1 cellular context compared by ENCODE assay signal in the genomic region with DNA sequence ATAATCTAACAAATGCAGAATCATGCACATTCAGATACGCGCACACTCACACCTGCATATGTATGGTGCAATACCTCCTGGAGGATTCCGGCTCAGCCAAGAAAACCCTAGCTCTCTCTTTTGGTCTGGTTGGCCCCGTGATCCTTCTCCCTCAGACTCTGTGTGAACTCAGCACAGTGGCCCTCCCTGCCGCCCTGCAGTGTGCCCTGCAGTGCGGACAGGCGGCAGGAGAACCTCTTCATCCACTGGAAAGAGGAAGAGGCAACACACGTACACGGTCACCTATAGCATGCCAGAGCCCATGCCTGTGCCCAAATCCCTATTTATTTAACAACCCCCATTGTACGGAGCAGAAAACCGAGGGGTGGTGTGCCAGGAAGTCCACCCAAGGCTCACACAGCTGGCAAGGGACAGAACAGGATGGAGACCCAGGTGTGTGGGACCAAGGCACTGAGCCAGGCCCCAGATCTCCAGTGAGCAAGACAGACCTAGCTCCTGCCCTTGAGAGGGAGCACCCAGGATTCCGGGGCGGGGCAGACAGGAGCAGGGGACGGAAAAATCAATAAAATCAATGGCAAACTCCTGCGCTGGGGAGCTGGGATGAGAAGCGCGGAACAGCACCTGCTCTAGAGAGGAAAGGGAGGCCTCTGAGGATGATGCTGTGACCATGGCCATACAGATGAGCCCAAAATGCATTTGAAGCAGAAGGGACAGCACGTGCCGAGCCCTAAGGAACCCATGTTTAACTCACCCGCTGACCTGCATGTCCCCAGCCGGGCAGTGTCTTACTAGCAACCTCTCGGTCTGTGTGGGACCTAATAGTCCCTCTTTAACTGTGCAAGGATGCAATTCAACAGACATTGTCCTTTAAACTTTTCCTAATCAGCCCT.
TF ChIP-seq lines count a peak whose summit lies in the region.

No MANE protein-coding gene starts in this region.

TF ChIP-seq in HepG2, 621 proteins besides CTCF, POLR2A, EP300 and RAD21 (continued from another document and continues in another):
- peak; percentile 55; the same call in 1 of the 2 replicates for TF ChIP-seq FOXP4 (CRISPR knock-in tag; IDR thresholded peaks at IDR 0.05)
- TF ChIP-seq YEATS4 (CRISPR knock-in tag; IDR thresholded peaks at IDR 0.05; ENCODE audit: borderline replicate concordance) = peak; percentile 69; the same call in 1 of the 2 replicates
- TF ChIP-seq, protein P1, sequence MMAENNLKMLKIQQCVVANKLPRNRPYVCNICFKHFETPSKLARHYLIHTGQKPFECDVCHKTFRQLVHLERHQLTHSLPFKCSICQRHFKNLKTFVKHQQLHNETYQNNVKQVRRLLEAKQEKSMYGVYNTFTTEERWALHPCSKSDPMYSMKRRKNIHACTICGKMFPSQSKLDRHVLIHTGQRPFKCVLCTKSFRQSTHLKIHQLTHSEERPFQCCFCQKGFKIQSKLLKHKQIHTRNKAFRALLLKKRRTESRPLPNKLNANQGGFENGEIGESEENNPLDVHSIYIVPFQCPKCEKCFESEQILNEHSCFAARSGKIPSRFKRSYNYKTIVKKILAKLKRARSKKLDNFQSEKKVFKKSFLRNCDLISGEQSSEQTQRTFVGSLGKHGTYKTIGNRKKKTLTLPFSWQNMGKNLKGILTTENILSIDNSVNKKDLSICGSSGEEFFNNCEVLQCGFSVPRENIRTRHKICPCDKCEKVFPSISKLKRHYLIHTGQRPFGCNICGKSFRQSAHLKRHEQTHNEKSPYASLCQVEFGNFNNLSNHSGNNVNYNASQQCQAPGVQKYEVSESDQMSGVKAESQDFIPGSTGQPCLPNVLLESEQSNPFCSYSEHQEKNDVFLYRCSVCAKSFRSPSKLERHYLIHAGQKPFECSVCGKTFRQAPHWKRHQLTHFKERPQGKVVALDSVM (CRISPR knock-in tag; IDR thresholded peaks at IDR 0.05) = peak; percentile 25; the same call in 1 of the 2 replicates
- peak; percentile 89 for TF ChIP-seq ZNF33B (CRISPR knock-in tag; IDR thresholded peaks at IDR 0.05)
- TF ChIP-seq SMAD1 (CRISPR knock-in tag; IDR thresholded peaks at IDR 0.05; ENCODE audit: borderline replicate concordance, low read depth) = peak; percentile 71; the same call in 1 of the 2 replicates
- TF ChIP-seq ZMYM2 (CRISPR knock-in tag; IDR thresholded peaks at IDR 0.05) = 0 out of 2 replicates have a peak, but pooled peaks have one; percentile 56
- no peak for TF ChIP-seq MAF1 (CRISPR knock-in tag; IDR thresholded peaks at IDR 0.05; ENCODE audit: borderline replicate concordance)
- TF ChIP-seq, protein P2, sequence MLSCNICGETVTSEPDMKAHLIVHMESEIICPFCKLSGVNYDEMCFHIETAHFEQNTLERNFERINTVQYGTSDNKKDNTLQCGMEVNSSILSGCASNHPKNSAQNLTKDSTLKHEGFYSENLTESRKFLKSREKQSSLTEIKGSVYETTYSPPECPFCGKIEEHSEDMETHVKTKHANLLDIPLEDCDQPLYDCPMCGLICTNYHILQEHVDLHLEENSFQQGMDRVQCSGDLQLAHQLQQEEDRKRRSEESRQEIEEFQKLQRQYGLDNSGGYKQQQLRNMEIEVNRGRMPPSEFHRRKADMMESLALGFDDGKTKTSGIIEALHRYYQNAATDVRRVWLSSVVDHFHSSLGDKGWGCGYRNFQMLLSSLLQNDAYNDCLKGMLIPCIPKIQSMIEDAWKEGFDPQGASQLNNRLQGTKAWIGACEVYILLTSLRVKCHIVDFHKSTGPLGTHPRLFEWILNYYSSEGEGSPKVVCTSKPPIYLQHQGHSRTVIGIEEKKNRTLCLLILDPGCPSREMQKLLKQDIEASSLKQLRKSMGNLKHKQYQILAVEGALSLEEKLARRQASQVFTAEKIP (CRISPR knock-in tag; IDR thresholded peaks at IDR 0.05; ENCODE audit: borderline replicate concordance) = no peak
- TF ChIP-seq ZNF709 (CRISPR knock-in tag; IDR thresholded peaks at IDR 0.05) = peak; percentile 60; the same call in 1 of the 2 replicates
- no peak for TF ChIP-seq ETV6 (CRISPR knock-in tag; conservative IDR thresholded peaks at IDR 0.05)
- TF ChIP-seq ZBTB42 (CRISPR knock-in tag; IDR thresholded peaks at IDR 0.05) = 0 out of 2 replicates have a peak, but pooled peaks have one; percentile 12
- TF ChIP-seq, protein P3, sequence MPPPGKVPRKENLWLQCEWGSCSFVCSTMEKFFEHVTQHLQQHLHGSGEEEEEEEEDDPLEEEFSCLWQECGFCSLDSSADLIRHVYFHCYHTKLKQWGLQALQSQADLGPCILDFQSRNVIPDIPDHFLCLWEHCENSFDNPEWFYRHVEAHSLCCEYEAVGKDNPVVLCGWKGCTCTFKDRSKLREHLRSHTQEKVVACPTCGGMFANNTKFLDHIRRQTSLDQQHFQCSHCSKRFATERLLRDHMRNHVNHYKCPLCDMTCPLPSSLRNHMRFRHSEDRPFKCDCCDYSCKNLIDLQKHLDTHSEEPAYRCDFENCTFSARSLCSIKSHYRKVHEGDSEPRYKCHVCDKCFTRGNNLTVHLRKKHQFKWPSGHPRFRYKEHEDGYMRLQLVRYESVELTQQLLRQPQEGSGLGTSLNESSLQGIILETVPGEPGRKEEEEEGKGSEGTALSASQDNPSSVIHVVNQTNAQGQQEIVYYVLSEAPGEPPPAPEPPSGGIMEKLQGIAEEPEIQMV (CRISPR knock-in tag; IDR thresholded peaks at IDR 0.05; ENCODE audit: low read depth) = peak; percentile 69
- TF ChIP-seq, protein P4, sequence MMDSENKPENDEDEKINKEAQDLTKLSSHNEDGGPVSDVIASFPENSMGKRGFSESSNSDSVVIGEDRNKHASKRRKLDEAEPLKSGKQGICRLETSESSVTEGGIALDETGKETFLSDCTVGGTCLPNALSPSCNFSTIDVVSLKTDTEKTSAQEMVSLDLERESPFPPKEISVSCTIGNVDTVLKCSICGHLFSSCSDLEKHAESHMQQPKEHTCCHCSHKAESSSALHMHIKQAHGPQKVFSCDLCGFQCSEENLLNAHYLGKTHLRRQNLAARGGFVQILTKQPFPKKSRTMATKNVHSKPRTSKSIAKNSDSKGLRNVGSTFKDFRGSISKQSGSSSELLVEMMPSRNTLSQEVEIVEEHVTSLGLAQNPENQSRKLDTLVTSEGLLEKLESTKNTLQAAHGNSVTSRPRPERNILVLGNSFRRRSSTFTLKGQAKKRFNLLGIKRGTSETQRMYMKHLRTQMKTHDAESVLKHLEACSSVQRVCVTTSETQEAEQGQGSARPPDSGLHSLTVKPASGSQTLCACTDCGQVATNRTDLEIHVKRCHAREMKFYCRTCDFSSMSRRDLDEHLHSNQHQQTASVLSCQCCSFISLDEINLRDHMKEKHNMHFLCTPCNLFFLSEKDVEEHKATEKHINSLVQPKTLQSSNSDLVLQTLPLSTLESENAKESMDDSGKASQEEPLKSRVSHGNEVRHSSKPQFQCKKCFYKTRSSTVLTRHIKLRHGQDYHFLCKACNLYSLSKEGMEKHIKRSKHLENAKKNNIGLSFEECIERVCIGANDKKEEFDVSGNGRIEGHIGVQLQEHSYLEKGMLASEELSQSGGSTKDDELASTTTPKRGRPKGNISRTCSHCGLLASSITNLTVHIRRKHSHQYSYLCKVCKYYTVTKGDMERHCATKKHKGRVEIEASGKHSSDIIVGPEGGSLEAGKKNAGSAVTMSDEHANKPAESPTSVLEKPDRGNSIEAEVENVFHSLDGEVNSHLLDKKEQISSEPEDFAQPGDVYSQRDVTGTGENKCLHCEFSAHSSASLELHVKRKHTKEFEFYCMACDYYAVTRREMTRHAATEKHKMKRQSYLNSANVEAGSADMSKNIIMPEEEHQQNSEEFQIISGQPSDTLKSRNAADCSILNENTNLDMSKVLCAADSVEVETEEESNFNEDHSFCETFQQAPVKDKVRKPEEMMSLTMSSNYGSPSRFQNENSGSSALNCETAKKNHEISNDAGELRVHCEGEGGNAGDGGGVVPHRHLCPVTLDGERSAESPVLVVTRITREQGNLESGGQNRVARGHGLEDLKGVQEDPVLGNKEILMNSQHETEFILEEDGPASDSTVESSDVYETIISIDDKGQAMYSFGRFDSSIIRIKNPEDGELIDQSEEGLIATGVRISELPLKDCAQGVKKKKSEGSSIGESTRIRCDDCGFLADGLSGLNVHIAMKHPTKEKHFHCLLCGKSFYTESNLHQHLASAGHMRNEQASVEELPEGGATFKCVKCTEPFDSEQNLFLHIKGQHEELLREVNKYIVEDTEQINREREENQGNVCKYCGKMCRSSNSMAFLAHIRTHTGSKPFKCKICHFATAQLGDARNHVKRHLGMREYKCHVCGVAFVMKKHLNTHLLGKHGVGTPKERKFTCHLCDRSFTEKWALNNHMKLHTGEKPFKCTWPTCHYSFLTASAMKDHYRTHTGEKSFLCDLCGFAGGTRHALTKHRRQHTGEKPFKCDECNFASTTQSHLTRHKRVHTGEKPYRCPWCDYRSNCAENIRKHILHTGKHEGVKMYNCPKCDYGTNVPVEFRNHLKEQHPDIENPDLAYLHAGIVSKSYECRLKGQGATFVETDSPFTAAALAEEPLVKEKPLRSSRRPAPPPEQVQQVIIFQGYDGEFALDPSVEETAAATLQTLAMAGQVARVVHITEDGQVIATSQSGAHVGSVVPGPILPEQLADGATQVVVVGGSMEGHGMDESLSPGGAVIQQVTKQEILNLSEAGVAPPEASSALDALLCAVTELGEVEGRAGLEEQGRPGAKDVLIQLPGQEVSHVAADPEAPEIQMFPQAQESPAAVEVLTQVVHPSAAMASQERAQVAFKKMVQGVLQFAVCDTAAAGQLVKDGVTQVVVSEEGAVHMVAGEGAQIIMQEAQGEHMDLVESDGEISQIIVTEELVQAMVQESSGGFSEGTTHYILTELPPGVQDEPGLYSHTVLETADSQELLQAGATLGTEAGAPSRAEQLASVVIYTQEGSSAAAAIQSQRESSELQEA (CRISPR knock-in tag; IDR thresholded peaks at IDR 0.05; ENCODE audit: not compliant biosample characterization) = peak; percentile 28
- TF ChIP-seq ZBTB3 (CRISPR knock-in tag; IDR thresholded peaks at IDR 0.05; ENCODE audit: borderline replicate concordance, low read depth) = peak; percentile 85
- no peak for TF ChIP-seq HNRNPL (IDR thresholded peaks at IDR 0.05; ENCODE audit: low read depth, low read length)
- peak; percentile 89; the same call in 1 of the 2 replicates for TF ChIP-seq KDM1A (CRISPR knock-in tag; IDR thresholded peaks at IDR 0.05)
- TF ChIP-seq ZNF207 (IDR thresholded peaks at IDR 0.05; ENCODE audit: borderline replicate concordance) = no peak
- TF ChIP-seq NR2F6 (IDR thresholded peaks at IDR 0.05) = peak; percentile 62; the same call in 1 of the 2 replicates
- TF ChIP-seq NR2F6 (CRISPR knock-in tag; IDR thresholded peaks at IDR 0.05) = peak; percentile 73
- TF ChIP-seq, protein P5, sequence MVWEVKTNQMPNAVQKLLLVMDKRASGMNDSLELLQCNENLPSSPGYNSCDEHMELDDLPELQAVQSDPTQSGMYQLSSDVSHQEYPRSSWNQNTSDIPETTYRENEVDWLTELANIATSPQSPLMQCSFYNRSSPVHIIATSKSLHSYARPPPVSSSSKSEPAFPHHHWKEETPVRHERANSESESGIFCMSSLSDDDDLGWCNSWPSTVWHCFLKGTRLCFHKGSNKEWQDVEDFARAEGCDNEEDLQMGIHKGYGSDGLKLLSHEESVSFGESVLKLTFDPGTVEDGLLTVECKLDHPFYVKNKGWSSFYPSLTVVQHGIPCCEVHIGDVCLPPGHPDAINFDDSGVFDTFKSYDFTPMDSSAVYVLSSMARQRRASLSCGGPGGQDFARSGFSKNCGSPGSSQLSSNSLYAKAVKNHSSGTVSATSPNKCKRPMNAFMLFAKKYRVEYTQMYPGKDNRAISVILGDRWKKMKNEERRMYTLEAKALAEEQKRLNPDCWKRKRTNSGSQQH (CRISPR knock-in tag; IDR thresholded peaks at IDR 0.05; ENCODE audit: low read depth) = peak; percentile 76; the same call in 1 of the 2 replicates
- no peak; the same call in 1 of the 2 replicates for TF ChIP-seq PHF20 (CRISPR knock-in tag; IDR thresholded peaks at IDR 0.05)
- peak; percentile 86 for TF ChIP-seq ZNF564 (CRISPR knock-in tag; IDR thresholded peaks at IDR 0.05)
- no peak for TF ChIP-seq ZSCAN29 (CRISPR knock-in tag; conservative IDR thresholded peaks at IDR 0.05)
- TF ChIP-seq THYN1 (CRISPR knock-in tag; IDR thresholded peaks at IDR 0.05; ENCODE audit: borderline replicate concordance, low read depth) = 0 out of 2 replicates have a peak, but pooled peaks have one; percentile 61
- no peak for TF ChIP-seq NCOA5 (CRISPR knock-in tag; IDR thresholded peaks at IDR 0.05)
- TF ChIP-seq SNAPC5 (CRISPR knock-in tag; IDR thresholded peaks at IDR 0.05; ENCODE audit: borderline replicate concordance) = 0 out of 2 replicates have a peak, but pooled peaks have one; percentile 53
- TF ChIP-seq ZMYM3 (CRISPR knock-in tag; IDR thresholded peaks at IDR 0.05) = peak; percentile 82; the same call in 1 of the 2 replicates
- TF ChIP-seq MYNN (CRISPR knock-in tag; IDR thresholded peaks at IDR 0.05; ENCODE audit: low read depth) = no peak
- no peak for TF ChIP-seq HNRNPLL (IDR thresholded peaks at IDR 0.05; ENCODE audit: low read depth, low read length, poor library complexity, severe bottlenecking)
- TF ChIP-seq ZBTB25 (CRISPR knock-in tag; IDR thresholded peaks at IDR 0.05) = peak; percentile 12; the same call in 1 of the 2 replicates
- TF ChIP-seq ZNF878 (CRISPR knock-in tag; IDR thresholded peaks at IDR 0.05) = peak; percentile 15; the same call in 1 of the 2 replicates
